Comparison of ENCODE assay signal across 31 cellular contexts in the genomic region with DNA sequence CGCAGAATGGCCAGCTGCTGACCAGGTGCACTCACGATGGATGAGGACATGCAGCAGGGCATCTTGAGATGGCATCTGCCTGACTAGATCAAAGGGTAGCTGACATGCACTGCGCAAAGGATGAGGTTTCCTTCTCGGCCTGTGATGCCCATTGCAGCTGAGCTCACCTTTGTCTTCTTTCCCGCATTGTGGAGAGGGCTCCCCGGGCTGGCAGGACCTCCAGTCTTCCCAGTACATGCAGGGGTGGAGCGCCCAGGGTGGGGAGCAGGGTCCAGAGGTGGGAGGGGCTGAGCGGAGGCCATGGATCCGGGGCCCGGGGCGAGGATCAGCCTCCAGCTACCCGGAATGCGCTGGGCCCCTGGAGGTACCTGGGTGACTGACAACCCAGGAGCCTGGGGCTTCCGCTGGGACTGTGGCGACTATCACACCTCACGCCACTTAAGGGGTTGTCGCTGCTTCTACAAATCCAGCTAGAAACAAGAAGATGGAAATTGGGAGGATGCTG. TPM values are rescaled to one million over a fixed set of nuclear protein-coding genes. Genes with fewer than 3 reads are reported as not detected.
DNase-seq lines count a peak whose midpoint lies in the region; ATAC-seq, FAIRE-seq and TF ChIP-seq lines count a peak whose summit lies in the region.
"Had no signal": no experiment of that assay in that cellular context is flagged by ENCODE, and none has a peak within 500 bp of the region (broad histone marks: within the 10 kb centered on the region; RNA-seq: fewer than 3 reads in every experiment).

No MANE protein-coding gene starts in this region.

- H3K27ac Mint-ChIP-seq in activated T-cell treated with anti-CD3 and anti-CD28 coated beads, Interleukin-2, amount 50 U/mL, for 24 hours, result no peak overlapping the region
- H3K27ac Mint-ChIP-seq: CD14-positive monocyte; CD4-positive, alpha-beta memory T cell; CD8-positive, alpha-beta memory T cell had no signal

- peak; percentile 39 for DNase-seq in H7
- DNase-seq in kidney, result peak; percentile 44
- peak; percentile 65 for DNase-seq in osteoblast (ENCODE audit: insufficient read length, low spot score, missing footprints)
- peak; percentile 67 for DNase-seq in posterior vena cava (ENCODE audit: low spot score)
- DNase-seq in activated T-cell treated with anti-CD3 and anti-CD28 coated beads, Interleukin-2, amount 50 U/mL, for 24 hours, result no peak
- DNase-seq in adrenal gland, result no peak
- no peak for DNase-seq in NCI-H526 treated with DMSO at 0.1 percent for 48 hours (lab: John Stamatoyannopoulos, UW)
- DNase-seq: 8988T; ACHN; BE2C; C1 segment of cervical spinal cord; CD4-positive, alpha-beta memory T cell; CD4-positive, CD25-positive, alpha-beta regulatory T cell; CD8-positive, alpha-beta memory T cell; COR-L47; DMS 273 treated with DMSO at 0.1 percent for 48 hours; DMS153; DMS79; DND-41; EL; GDM1 had no signal

- H3K9ac ChIP-seq in kidney (ENCODE audit: low read length in 2 of 2), result no peak overlapping the region
- H3K9ac ChIP-seq: BLaER1 had no signal

- H3K27ac ChIP-seq in kidney (ENCODE audit: low read depth in 2 of 2, low read length in 2 of 2) (no peak overlapping the region), osteoblast (ENCODE audit: low read depth, low read length) (no peak overlapping the region), adrenal gland (no peak overlapping the region)
- H3K27ac ChIP-seq: BLaER1 had no signal

- H3K27me3 ChIP-seq in H7 (ENCODE audit: control insufficient read depth, insufficient read depth, low read length) (no peaks in the 10 kb centered on the region), osteoblast (ENCODE audit: insufficient read depth, low read length) (peaks cover 4% of the 10 kb centered on the region), adrenal gland (no peaks in the 10 kb centered on the region)
- H3K27me3 ChIP-seq: BE2C had no signal

- H3K4me3 ChIP-seq in H7 (ENCODE audit: insufficient read depth, low read depth, low read length) (no peak overlapping the region), kidney (ENCODE audit: low read length in 2 of 2) (no peak overlapping the region), osteoblast (ENCODE audit: insufficient read depth, low read length) (no peak overlapping the region), adrenal gland (no peak overlapping the region)
- H3K4me3 ChIP-seq: BLaER1 had no signal

- no peak overlapping the region for H3K4me2 ChIP-seq in osteoblast (ENCODE audit: insufficient read depth, low read length)
- H3K4me2 ChIP-seq: BLaER1 had no signal

- peaks cover 51% of the 10 kb centered on the region for H3K27me3 Mint-ChIP-seq in activated T-cell treated with anti-CD3 and anti-CD28 coated beads, Interleukin-2, amount 50 U/mL, for 24 hours

- no peak overlapping the region for H3K4me3 Mint-ChIP-seq in activated T-cell treated with anti-CD3 and anti-CD28 coated beads, Interleukin-2, amount 50 U/mL, for 24 hours
- H3K4me3 Mint-ChIP-seq: CD14-positive monocyte; CD4-positive, alpha-beta memory T cell; CD4-positive, CD25-positive, alpha-beta regulatory T cell; CD8-positive, alpha-beta memory T cell had no signal

- peaks cover 2% of the 10 kb centered on the region for H3K9me3 Mint-ChIP-seq in activated T-cell treated with anti-CD3 and anti-CD28 coated beads, Interleukin-2, amount 50 U/mL, for 24 hours

- FAIRE-seq in kidney (lab: Jason Lieb, UNC), result no peak
- FAIRE-seq: A204.1, GM12891, GM19239 had no signal

- no peaks in the 10 kb centered on the region for H3K79me2 ChIP-seq in osteoblast (ENCODE audit: insufficient read depth, low read length)

- no peaks in the 10 kb centered on the region for H4K20me1 ChIP-seq in osteoblast (ENCODE audit: insufficient read depth, low read length)
- H4K20me1 ChIP-seq: BLaER1 had no signal

- WGBS in adrenal gland, 4 donors, result 87 to 92% (median 89%) methylated on average over 12 to 17 of the region's 17 CpGs; no CpG with 5 or more reads in 1 of the 4 donors

- H3K9me3 ChIP-seq in kidney (ENCODE audit: control insufficient read depth in 1 of 2, low read length in 2 of 2), result no peaks in the 10 kb centered on the region
- no peaks in the 10 kb centered on the region for H3K9me3 ChIP-seq in osteoblast (ENCODE audit: low read depth, low read length)
- H3K9me3 ChIP-seq in adrenal gland (replicated peaks in 1 of 3), result peaks cover 0 to 3% (median 0%) of the 10 kb centered on the region in 3 donors
- H3K9me3 ChIP-seq: BE2C had no signal

- intact Hi-C loops in kidney (cut with DNase I), result no loop called here
- intact Hi-C loops in posterior vena cava (cut with DNase I), result no loop called here
- intact Hi-C loops in adrenal gland (cut with DNase I), result no loop called here

- ATAC-seq in GM21576 (IDR thresholded peaks at IDR 0.05; ENCODE audit: unreplicated experiment), result no peak

- no peak overlapping the region for H2AFZ ChIP-seq in osteoblast (ENCODE audit: low read length)

- TF ChIP-seq CTCF in kidney (IDR thresholded peaks at IDR 0.05; ENCODE audit: borderline replicate concordance, extremely low read depth, insufficient read depth), result no peak
- TF ChIP-seq CTCF in osteoblast (IDR thresholded peaks at IDR 0.05; ENCODE audit: extremely low read depth, low read depth, low read length), result no peak
- no peak for TF ChIP-seq CTCF in adrenal gland (IDR thresholded peaks at IDR 0.05)

- no peaks in the 10 kb centered on the region for H3K36me3 Mint-ChIP-seq in activated T-cell treated with anti-CD3 and anti-CD28 coated beads, Interleukin-2, amount 50 U/mL, for 24 hours (ENCODE audit: low read depth)
- H3K36me3 Mint-ChIP-seq: CD14-positive monocyte; CD4-positive, CD25-positive, alpha-beta regulatory T cell had no signal

- TF ChIP-seq POLR2A in adrenal gland (IDR thresholded peaks at IDR 0.05), result no peak

- H3K4me1 ChIP-seq in kidney (ENCODE audit: control insufficient read depth in 1 of 2, insufficient read depth in 1 of 2, low read depth in 1 of 2, low read length in 2 of 2), result no peaks in the 10 kb centered on the region
- H3K4me1 ChIP-seq in osteoblast (ENCODE audit: insufficient read depth, low read length), result no peaks in the 10 kb centered on the region
- no peaks in the 10 kb centered on the region for H3K4me1 ChIP-seq in adrenal gland (replicated peaks in 1 of 2)
- H3K4me1 ChIP-seq: BE2C, BLaER1 had no signal

- no peaks in the 10 kb centered on the region for H3K36me3 ChIP-seq in H7 (replicated peaks; ENCODE audit: control insufficient read depth, insufficient read depth, low read length)
- H3K36me3 ChIP-seq in kidney (ENCODE audit: control insufficient read depth in 1 of 2, insufficient read depth in 2 of 2, low read length in 2 of 2), result no peaks in the 10 kb centered on the region
- no peaks in the 10 kb centered on the region for H3K36me3 ChIP-seq in osteoblast (ENCODE audit: insufficient read depth, low read length)
- H3K36me3 ChIP-seq in adrenal gland (replicated peaks in 1 of 2), result no peaks in the 10 kb centered on the region
- H3K36me3 ChIP-seq: BE2C, BLaER1 had no signal

- no peaks in the 10 kb centered on the region for H3K4me1 Mint-ChIP-seq in activated T-cell treated with anti-CD3 and anti-CD28 coated beads, Interleukin-2, amount 50 U/mL, for 24 hours (ENCODE audit: low read depth)
- H3K4me1 Mint-ChIP-seq: CD14-positive monocyte; CD4-positive, alpha-beta memory T cell; CD4-positive, CD25-positive, alpha-beta regulatory T cell; CD8-positive, alpha-beta memory T cell had no signal

RNA-seq across cellular contexts. Expression of a gene that starts 12.0 kb away (rescaled TPM):
- total RNA-seq in H7 (2014; rRNA removed; shearing (Covaris generic)), result 0.11 and 1.8 TPM in 2 replicates
- total RNA-seq in kidney (1.4 TPM), osteoblast (3.3 and 3.5 TPM in 2 replicates), posterior vena cava (1 to 10 TPM in 1 of 2 donors, under 1 TPM in 1; 0.48 to 1.9 TPM), adrenal gland (1 to 10 TPM in 3 of 8 donors, under 1 TPM in 4, not detected in 1; 0.28 to 4.3 (median 0.65) TPM)
- polyA plus RNA-seq in kidney (ENCODE audit: insufficient read depth, low read depth, low replicate concordance) (0.67 TPM), adrenal gland (1 to 10 TPM in 2 of 3 donors, not detected in 1; 1.7 to 1.8 TPM)
- total RNA-seq: G401 had no signal
- polyA plus RNA-seq: AG04450, CD14-positive monocyte had no signal

RNA-seq across cellular contexts. Expression of a gene that starts 22.6 kb away (rescaled TPM):
- not detected in 2 replicates for total RNA-seq in H7 (2014; rRNA removed; shearing (Covaris generic))
- total RNA-seq in kidney (0.91 TPM), osteoblast (under 0.01 TPM in 1 of 2 replicates, not detected in the other), posterior vena cava (under 1 TPM; 0.65 to 0.90 TPM), adrenal gland (1 to 10 TPM; 2.6 to 7.5 (median 4.3) TPM)
- polyA plus RNA-seq in kidney (ENCODE audit: insufficient read depth, low read depth, low replicate concordance) (0.47 TPM), adrenal gland (1 to 10 TPM in 1 of 3 donors, under 1 TPM in 2; 0.71 to 4.2 (median 0.97) TPM)
- total RNA-seq: G401 had no signal

RNA-seq across cellular contexts. Expression of a gene that starts 32.7 kb away (rescaled TPM):
- not detected in 2 replicates for total RNA-seq in H7 (2014; rRNA removed; shearing (Covaris generic))
- not detected for total RNA-seq in kidney
- not detected for polyA plus RNA-seq in kidney (ENCODE audit: insufficient read depth, low read depth, low replicate concordance)
- total RNA-seq in osteoblast, result not detected in 2 replicates
- total RNA-seq in posterior vena cava, result not detected
- total RNA-seq in adrenal gland, result under 1 TPM in 5 of 8 donors, not detected in 3; 0.07 to 0.27 (median 0.13) TPM
- polyA plus RNA-seq in adrenal gland, result under 1 TPM in 2 of 3 donors, not detected in 1; 0.16 to 0.20 TPM
- total RNA-seq: A673; CD4-positive, alpha-beta memory T cell; CD4-positive, CD25-positive, alpha-beta regulatory T cell; CD8-positive, alpha-beta memory T cell; Daoy; G401 had no signal
- polyA plus RNA-seq: AG04450; CD14-positive monocyte; CD4-positive, alpha-beta memory T cell; CD4-positive, CD25-positive, alpha-beta regulatory T cell; CD8-positive, alpha-beta memory T cell had no signal

RNA-seq across cellular contexts. Expression of a gene that starts 36.5 kb away (rescaled TPM):
- 41.5 and 47.2 TPM in 2 replicates for total RNA-seq in H7 (2014; rRNA removed; shearing (Covaris generic))
- total RNA-seq in kidney, result 28.1 TPM
- 47.6 TPM for polyA plus RNA-seq in kidney (ENCODE audit: insufficient read depth, low read depth, low replicate concordance)
- total RNA-seq in osteoblast, result 8.3 and 14.1 TPM in 2 replicates
- 10 to 100 TPM; 23.5 to 30.1 TPM for total RNA-seq in posterior vena cava
- total RNA-seq in adrenal gland, result 10 to 100 TPM; 13.0 to 46.3 (median 17.4) TPM
- 100 to 1,000 TPM in 1 of 3 donors, 10 to 100 TPM in 1, 1 to 10 TPM in 1; 7.3 to 111 (median 59.1) TPM for polyA plus RNA-seq in adrenal gland

Comparison
In these comparisons a context has a peak if more than half of its experiments do, and no peak if none do; other contexts are left out.
1. DNase-seq: peak in H7 (single experiment), kidney (single experiment), osteoblast (single experiment) and posterior vena cava (single experiment); none in activated T-cell treated with anti-CD3 and anti-CD28 coated beads, Interleukin-2, amount 50 U/mL, for 24 hours (single experiment), adrenal gland (0 of 7) and NCI-H526 treated with DMSO at 0.1 percent for 48 hours (single experiment).